26 cellular contexts compared by ENCODE assay signal in genomic region chr11:111322534-111322933, GRCh38. TPM values are rescaled to one million over a fixed set of nuclear protein-coding genes. Genes with fewer than 3 reads are reported as not detected.
A peak's percentile ranks its signal among the peaks of the same experiment; 100 is the strongest.
DNase-seq lines count a peak whose midpoint lies in the region; ATAC-seq and TF ChIP-seq lines count a peak whose summit lies in the region.
"Had no signal": no experiment of that assay in that cellular context is flagged by ENCODE, and none has a peak within 500 bp of the region (broad histone marks: within the 10 kb centered on the region; RNA-seq: fewer than 3 reads in every experiment).

No MANE protein-coding gene starts in this region.

- H3K4me3 ChIP-seq in parathyroid adenoma (ENCODE audit: low read depth, low read length): peak overlapping the region; percentile 31
- H3K4me3 ChIP-seq: GM23338, K562, SK-N-MC had no signal

- no peaks in the 10 kb centered on the region for H3K9me3 ChIP-seq in parathyroid adenoma (ENCODE audit: control insufficient read depth, low read length)

- H3K27me3 ChIP-seq in parathyroid adenoma (ENCODE audit: control insufficient read depth, insufficient read depth, low read length): no peaks in the 10 kb centered on the region

- H3K79me2 ChIP-seq in parathyroid adenoma: no peaks in the 10 kb centered on the region

- no peak overlapping the region for H2AFZ ChIP-seq in parathyroid adenoma

- peak; percentile 95 for DNase-seq in DMS53 (lab: John Stamatoyannopoulos, UW)
- peak; percentile 95 for DNase-seq in DMS53 treated with DMSO at 0.1 percent for 48 hours (lab: John Stamatoyannopoulos, UW; ENCODE audit: unreplicated experiment)
- DNase-seq in NCI-H774 (lab: John Stamatoyannopoulos, UW): peak; percentile 35
- DNase-seq in A172 (ENCODE audit: low spot score): no peak
- no peak for DNase-seq in stimulated activated CD4-positive, alpha-beta T cell treated with anti-CD3 and anti-CD28 coated beads, Interleukin-4, amount 100 ng/mL, for 4 hours
- DNase-seq: CD8-positive, alpha-beta memory T cell; DMS 273 treated with DMSO at 0.1 percent for 48 hours; H9; Kasumi-1; NCI-H1092 treated with DMSO at 0.1 percent for 48 hours; NCI-H1436; NCI-H1930; NCI-H2171 treated with DMSO at 0.1 percent for 48 hours; NCI-H446; NCI-H69; SIG-M5 had no signal

- no peak for ATAC-seq in HG03196 (IDR thresholded peaks at IDR 0.05; ENCODE audit: unreplicated experiment)
- ATAC-seq: GM23338, K562 had no signal

- H3K27ac ChIP-seq in parathyroid adenoma: no peak overlapping the region
- H3K27ac ChIP-seq: C4-2B, SK-N-MC had no signal

- H3K4me2 ChIP-seq in parathyroid adenoma (ENCODE audit: low read length): peak overlapping the region; percentile 44
- H3K4me2 ChIP-seq: GM23338 had no signal

- no peaks in the 10 kb centered on the region for H3K36me3 ChIP-seq in parathyroid adenoma (ENCODE audit: control insufficient read depth, insufficient read depth, low read length)

- H3K4me1 ChIP-seq in parathyroid adenoma: peaks cover 14% of the 10 kb centered on the region

- TF ChIP-seq CTCF in parathyroid adenoma (IDR thresholded peaks at IDR 0.05): no peak

- no peak overlapping the region for H3K9ac ChIP-seq in parathyroid adenoma

RNA-seq across cellular contexts. Expression of gene POU2AF3, which starts 24.2 kb away (rescaled TPM):
- not detected in 2 replicates for total RNA-seq in A172 (2014; rRNA removed; shearing (Covaris generic))
- total RNA-seq: CD8-positive, alpha-beta memory T cell; Daoy; G401; K562; M059J; T-helper 1 cell treated with Interleukin-12 subunit alpha and Interleukin-12 subunit beta and Interleukin-4 antibody, amounts not matched to agents 30 ng/mL and 1 ng/mL, for 36 hours had no signal

RNA-seq across cellular contexts. Expression of gene POU2AF1, which starts 56.5 kb away (rescaled TPM):
- total RNA-seq in A172 (2014; rRNA removed; shearing (Covaris generic)): not detected in 2 replicates
- total RNA-seq: Daoy, GM23338, H9, M059J had no signal

Comparison
In these comparisons a context has a peak if more than half of its experiments do, and no peak if none do; other contexts are left out.
1. DNase-seq: peak in DMS53 (single experiment), DMS53 treated with DMSO at 0.1 percent for 48 hours (single experiment) and NCI-H774 (single experiment); none in A172 (single experiment) and stimulated activated CD4-positive, alpha-beta T cell treated with anti-CD3 and anti-CD28 coated beads, Interleukin-4, amount 100 ng/mL, for 4 hours (0 of 2).